ENCODE assay signal across 8 cellular contexts in genomic region chr13:29596064-29596418, GRCh38. TPM values are rescaled to one million over a fixed set of nuclear protein-coding genes. Genes with fewer than 3 reads are reported as not detected.
DNase-seq lines count a peak whose midpoint lies in the region; ATAC-seq and TF ChIP-seq lines count a peak whose summit lies in the region.

No MANE protein-coding gene starts in this region.

- H4K20me1 ChIP-seq in OCI-LY1 (ENCODE audit: insufficient read depth, low read length), result no peaks in the 10 kb centered on the region

- peak overlapping the region; percentile 69 for H3K27ac ChIP-seq in CD4-positive, CD25-positive, alpha-beta regulatory T cell (ENCODE audit: insufficient read depth, low read length, poor library complexity, severe bottlenecking)
- no peak overlapping the region for H3K27ac ChIP-seq in OCI-LY1 (ENCODE audit: low read depth, low read length, poor library complexity, severe bottlenecking)
- no peak overlapping the region for H3K27ac ChIP-seq in endodermal cell (ENCODE audit: low read depth, low read length)

- peaks cover 22% of the 10 kb centered on the region for H3K4me1 ChIP-seq in CD4-positive, CD25-positive, alpha-beta regulatory T cell (ENCODE audit: control insufficient read depth, insufficient read depth, low read length, poor library complexity, severe bottlenecking)
- H3K4me1 ChIP-seq in OCI-LY1 (ENCODE audit: insufficient read depth, low read length, severe bottlenecking) (peaks cover 36% of the 10 kb centered on the region), endodermal cell (ENCODE audit: control insufficient read depth, insufficient read depth, low read length) (peaks cover 5% of the 10 kb centered on the region), neuron (ENCODE audit: insufficient read depth, low read length) (peaks cover 11% of the 10 kb centered on the region)

- peaks cover 42% of the 10 kb centered on the region for H3K79me2 ChIP-seq in OCI-LY1 (ENCODE audit: insufficient read depth, low read length)

- H3K9ac ChIP-seq in OCI-LY1 (ENCODE audit: low read length) (peak overlapping the region; percentile 32), endodermal cell (ENCODE audit: extremely low read depth, low read length, poor library complexity, severe bottlenecking) (no peak overlapping the region)

- H3K27me3 ChIP-seq in CD4-positive, CD25-positive, alpha-beta regulatory T cell (ENCODE audit: control insufficient read depth, insufficient read depth, low read length), result peaks cover 3% of the 10 kb centered on the region
- H3K27me3 ChIP-seq in OCI-LY1 (ENCODE audit: insufficient read depth, low read length), result no peaks in the 10 kb centered on the region
- peaks cover 25% of the 10 kb centered on the region for H3K27me3 ChIP-seq in endodermal cell (ENCODE audit: control insufficient read depth, insufficient read depth, low read length, poor library complexity, severe bottlenecking)
- peaks cover 3% of the 10 kb centered on the region for H3K27me3 ChIP-seq in neuron (ENCODE audit: insufficient read depth, low read length)

- H3K27me3 Mint-ChIP-seq in CD4-positive, CD25-positive, alpha-beta regulatory T cell, result no peaks in the 10 kb centered on the region
- H3K27me3 Mint-ChIP-seq in endodermal cell (ENCODE audit: insufficient read depth), result peaks cover 20% of the 10 kb centered on the region

- peak overlapping the region; percentile 77 to 96 (median 88) for H3K27ac Mint-ChIP-seq in CD4-positive, CD25-positive, alpha-beta regulatory T cell
- H3K27ac Mint-ChIP-seq in endodermal cell, result no peak overlapping the region

- TF ChIP-seq CTCF in OCI-LY1 (IDR thresholded peaks at IDR 0.05; ENCODE audit: low read length) (no peak; the same call in 1 of the 2 replicates), endodermal cell (conservative IDR thresholded peaks at IDR 0.05) (peak; percentile 24)

- peaks cover 15 to 43% (median 33%) of the 10 kb centered on the region in 4 donors for H3K4me1 Mint-ChIP-seq in CD4-positive, CD25-positive, alpha-beta regulatory T cell
- H3K4me1 Mint-ChIP-seq in endodermal cell, result no peaks in the 10 kb centered on the region

- no peaks in the 10 kb centered on the region for H3K9me3 ChIP-seq in CD4-positive, CD25-positive, alpha-beta regulatory T cell (ENCODE audit: control insufficient read depth in 2 of 2, low read length in 2 of 2)
- H3K9me3 ChIP-seq in OCI-LY1 (ENCODE audit: low read length) (no peaks in the 10 kb centered on the region), endodermal cell (ENCODE audit: control insufficient read depth, low read length) (no peaks in the 10 kb centered on the region), neuron (ENCODE audit: low read length) (no peaks in the 10 kb centered on the region)

- DNase-seq in CD4-positive, CD25-positive, alpha-beta regulatory T cell, result no peak
- no peak for DNase-seq in endodermal cell
- DNase-seq in posterior cingulate gyrus, result no peak
- DNase-seq in GM19240 (ENCODE audit: insufficient read length, low spot score), result no peak
- DNase-seq in NCI-H524 (lab: John Stamatoyannopoulos, UW), result no peak

- no peak for ATAC-seq in CD4-positive, CD25-positive, alpha-beta regulatory T cell (ENCODE audit: low read depth in 2 of 2)
- ATAC-seq in HG02870 (IDR thresholded peaks at IDR 0.05; ENCODE audit: unreplicated experiment), result no peak

- intact Hi-C loops in posterior cingulate gyrus (cut with DNase I), result loop anchor here (10.0 kb wide), 1 partner anchor 519 kb away; no protein-coding TSS in a partner anchor

- H3K4me3 ChIP-seq in CD4-positive, CD25-positive, alpha-beta regulatory T cell (ENCODE audit: low read depth, low read length), result peak overlapping the region; percentile 63
- H3K4me3 ChIP-seq in OCI-LY1 (ENCODE audit: low read depth, low read length, poor library complexity, severe bottlenecking), result peak overlapping the region; percentile 53
- peak overlapping the region; percentile 77 for H3K4me3 ChIP-seq in endodermal cell (ENCODE audit: low read length)
- H3K4me3 ChIP-seq in neuron (ENCODE audit: low read length), result peak overlapping the region; percentile 72

- no peaks in the 10 kb centered on the region for H3K36me3 Mint-ChIP-seq in CD4-positive, CD25-positive, alpha-beta regulatory T cell
- no peaks in the 10 kb centered on the region for H3K36me3 Mint-ChIP-seq in endodermal cell (ENCODE audit: low read depth)

- peaks cover 0 to 3% (median 0%) of the 10 kb centered on the region in 7 donors for H3K9me3 Mint-ChIP-seq in CD4-positive, CD25-positive, alpha-beta regulatory T cell
- no peaks in the 10 kb centered on the region for H3K9me3 Mint-ChIP-seq in endodermal cell

- H3F3A ChIP-seq in OCI-LY1 (ENCODE audit: insufficient read depth, low read length), result no peaks in the 10 kb centered on the region

- WGBS in endodermal cell (ENCODE audit: insufficient coverage in 1 of 2, insufficient read length in 1 of 2), 2 experiments, result 28 to 52% methylated on average over 3 to 9 of the region's 10 CpGs

- H3K9me2 ChIP-seq in OCI-LY1 (ENCODE audit: low read depth, low read length), result no peaks in the 10 kb centered on the region

- no peaks in the 10 kb centered on the region for H3K36me3 ChIP-seq in CD4-positive, CD25-positive, alpha-beta regulatory T cell (ENCODE audit: control insufficient read depth, insufficient read depth, low read length)
- peaks cover 17% of the 10 kb centered on the region; the same call in 1 of the 2 replicates for H3K36me3 ChIP-seq in OCI-LY1 (ENCODE audit: insufficient read depth, low read length)
- no peaks in the 10 kb centered on the region for H3K36me3 ChIP-seq in endodermal cell (ENCODE audit: control insufficient read depth, insufficient read depth, low read length)
- no peaks in the 10 kb centered on the region for H3K36me3 ChIP-seq in neuron (ENCODE audit: insufficient read depth, low read length)

- peak overlapping the region; percentile 61 for H3K4me2 ChIP-seq in OCI-LY1 (ENCODE audit: low read length)

- peak overlapping the region; percentile 87 to 91 (median 90) for H3K4me3 Mint-ChIP-seq in CD4-positive, CD25-positive, alpha-beta regulatory T cell
- peak overlapping the region; percentile 70 for H3K4me3 Mint-ChIP-seq in endodermal cell

- H2AFZ ChIP-seq in OCI-LY1 (ENCODE audit: low read length), result no peak overlapping the region
- H2AFZ ChIP-seq in neuron (ENCODE audit: low read depth, low read length), result peak overlapping the region; percentile 44

RNA-seq across cellular contexts. Expression of gene SLC7A1, which starts 0.6 kb away (rescaled TPM):
- total RNA-seq in CD4-positive, CD25-positive, alpha-beta regulatory T cell, result 29.9 TPM
- polyA plus RNA-seq in CD4-positive, CD25-positive, alpha-beta regulatory T cell, result 1 to 10 TPM; 3.6 to 7.7 (median 4.8) TPM
- total RNA-seq in endodermal cell, result 10 to 100 TPM; 26.0 to 27.3 TPM
- 28.0 TPM for polyA plus RNA-seq in endodermal cell (2013, experiment 1 of 2)
- 19.5 TPM for polyA plus RNA-seq in endodermal cell (2013, experiment 2 of 2)
